Comparison of ENCODE assay signal across 1 cellular context in the genomic region with DNA sequence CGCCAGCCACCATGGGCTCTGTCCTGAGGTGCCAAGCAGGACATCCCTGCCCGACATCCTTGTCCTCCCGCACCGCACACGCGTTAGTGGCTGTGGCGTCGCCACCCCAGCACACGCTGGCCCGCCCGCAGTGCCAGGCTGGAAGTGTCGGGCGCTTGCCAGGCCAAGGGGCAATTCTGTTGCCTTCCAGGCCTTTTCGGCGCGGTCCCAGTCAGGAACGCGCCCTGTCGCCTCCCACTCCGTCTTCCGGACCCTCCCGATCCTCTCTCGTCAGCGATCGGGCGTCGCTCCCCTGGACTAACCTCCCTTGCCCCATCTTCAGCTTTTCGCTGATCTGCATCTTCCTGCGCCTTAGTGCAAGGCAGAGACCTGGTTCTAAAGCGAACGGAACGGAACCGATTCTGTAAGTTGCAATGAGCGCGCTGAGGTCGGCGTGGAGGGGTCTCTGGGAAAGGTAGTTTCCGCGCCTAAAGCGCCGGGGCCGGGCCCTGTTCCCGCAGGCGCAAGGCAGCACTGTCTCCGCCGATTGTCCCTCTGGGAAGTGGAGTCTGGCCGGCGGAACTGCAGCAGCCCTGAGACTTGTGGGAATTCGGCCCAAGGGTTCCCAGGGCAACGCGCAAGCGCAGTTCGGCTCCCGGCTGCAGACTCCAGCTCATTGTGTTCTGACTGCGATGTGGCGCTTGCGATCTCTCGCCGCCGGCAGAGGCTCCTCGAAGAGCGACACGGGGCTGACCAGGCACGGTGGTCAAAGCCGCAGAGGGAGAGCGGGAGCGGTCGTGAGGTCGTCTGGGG.
TF ChIP-seq lines count a peak whose summit lies in the region.

A gene (plus strand): TSS at position 630 of the 792 bp plus-strand sequence. CDS start 1,594 bp downstream, outside the sequence.

TF ChIP-seq in WTC11, 78 proteins besides CTCF, POLR2A, EP300 and RAD21 (continued from another document and continues in another):
- TF ChIP-seq, protein P1, sequence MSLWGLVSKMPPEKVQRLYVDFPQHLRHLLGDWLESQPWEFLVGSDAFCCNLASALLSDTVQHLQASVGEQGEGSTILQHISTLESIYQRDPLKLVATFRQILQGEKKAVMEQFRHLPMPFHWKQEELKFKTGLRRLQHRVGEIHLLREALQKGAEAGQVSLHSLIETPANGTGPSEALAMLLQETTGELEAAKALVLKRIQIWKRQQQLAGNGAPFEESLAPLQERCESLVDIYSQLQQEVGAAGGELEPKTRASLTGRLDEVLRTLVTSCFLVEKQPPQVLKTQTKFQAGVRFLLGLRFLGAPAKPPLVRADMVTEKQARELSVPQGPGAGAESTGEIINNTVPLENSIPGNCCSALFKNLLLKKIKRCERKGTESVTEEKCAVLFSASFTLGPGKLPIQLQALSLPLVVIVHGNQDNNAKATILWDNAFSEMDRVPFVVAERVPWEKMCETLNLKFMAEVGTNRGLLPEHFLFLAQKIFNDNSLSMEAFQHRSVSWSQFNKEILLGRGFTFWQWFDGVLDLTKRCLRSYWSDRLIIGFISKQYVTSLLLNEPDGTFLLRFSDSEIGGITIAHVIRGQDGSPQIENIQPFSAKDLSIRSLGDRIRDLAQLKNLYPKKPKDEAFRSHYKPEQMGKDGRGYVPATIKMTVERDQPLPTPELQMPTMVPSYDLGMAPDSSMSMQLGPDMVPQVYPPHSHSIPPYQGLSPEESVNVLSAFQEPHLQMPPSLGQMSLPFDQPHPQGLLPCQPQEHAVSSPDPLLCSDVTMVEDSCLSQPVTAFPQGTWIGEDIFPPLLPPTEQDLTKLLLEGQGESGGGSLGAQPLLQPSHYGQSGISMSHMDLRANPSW (CRISPR knock-in tag; conservative IDR thresholded peaks at IDR 0.05; ENCODE audit: low read depth): no peak; the same call in 1 of the 2 replicates
- TF ChIP-seq ZNF671 (CRISPR knock-in tag; IDR thresholded peaks at IDR 0.05): no peak
- TF ChIP-seq, protein P2, sequence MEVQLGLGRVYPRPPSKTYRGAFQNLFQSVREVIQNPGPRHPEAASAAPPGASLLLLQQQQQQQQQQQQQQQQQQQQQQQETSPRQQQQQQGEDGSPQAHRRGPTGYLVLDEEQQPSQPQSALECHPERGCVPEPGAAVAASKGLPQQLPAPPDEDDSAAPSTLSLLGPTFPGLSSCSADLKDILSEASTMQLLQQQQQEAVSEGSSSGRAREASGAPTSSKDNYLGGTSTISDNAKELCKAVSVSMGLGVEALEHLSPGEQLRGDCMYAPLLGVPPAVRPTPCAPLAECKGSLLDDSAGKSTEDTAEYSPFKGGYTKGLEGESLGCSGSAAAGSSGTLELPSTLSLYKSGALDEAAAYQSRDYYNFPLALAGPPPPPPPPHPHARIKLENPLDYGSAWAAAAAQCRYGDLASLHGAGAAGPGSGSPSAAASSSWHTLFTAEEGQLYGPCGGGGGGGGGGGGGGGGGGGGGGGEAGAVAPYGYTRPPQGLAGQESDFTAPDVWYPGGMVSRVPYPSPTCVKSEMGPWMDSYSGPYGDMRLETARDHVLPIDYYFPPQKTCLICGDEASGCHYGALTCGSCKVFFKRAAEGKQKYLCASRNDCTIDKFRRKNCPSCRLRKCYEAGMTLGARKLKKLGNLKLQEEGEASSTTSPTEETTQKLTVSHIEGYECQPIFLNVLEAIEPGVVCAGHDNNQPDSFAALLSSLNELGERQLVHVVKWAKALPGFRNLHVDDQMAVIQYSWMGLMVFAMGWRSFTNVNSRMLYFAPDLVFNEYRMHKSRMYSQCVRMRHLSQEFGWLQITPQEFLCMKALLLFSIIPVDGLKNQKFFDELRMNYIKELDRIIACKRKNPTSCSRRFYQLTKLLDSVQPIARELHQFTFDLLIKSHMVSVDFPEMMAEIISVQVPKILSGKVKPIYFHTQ (CRISPR knock-in tag; IDR thresholded peaks at IDR 0.05): no peak
- TF ChIP-seq ZNF416 (CRISPR knock-in tag; IDR thresholded peaks at IDR 0.05): no peak
- TF ChIP-seq, protein P3, sequence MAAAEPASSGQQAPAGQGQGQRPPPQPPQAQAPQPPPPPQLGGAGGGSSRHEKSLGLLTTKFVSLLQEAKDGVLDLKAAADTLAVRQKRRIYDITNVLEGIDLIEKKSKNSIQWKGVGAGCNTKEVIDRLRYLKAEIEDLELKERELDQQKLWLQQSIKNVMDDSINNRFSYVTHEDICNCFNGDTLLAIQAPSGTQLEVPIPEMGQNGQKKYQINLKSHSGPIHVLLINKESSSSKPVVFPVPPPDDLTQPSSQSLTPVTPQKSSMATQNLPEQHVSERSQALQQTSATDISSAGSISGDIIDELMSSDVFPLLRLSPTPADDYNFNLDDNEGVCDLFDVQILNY (CRISPR knock-in tag; IDR thresholded peaks at IDR 0.05): peak; percentile 18; the same call in 1 of the 2 replicates
- no peak for TF ChIP-seq IRF2 (CRISPR knock-in tag; IDR thresholded peaks at IDR 0.05; ENCODE audit: borderline replicate concordance, low read depth)
- TF ChIP-seq SMAD4 (CRISPR knock-in tag; IDR thresholded peaks at IDR 0.05): peak; percentile 88
- peak; percentile 89 for TF ChIP-seq TEAD1 (CRISPR knock-in tag; IDR thresholded peaks at IDR 0.05)
- TF ChIP-seq, protein P4, sequence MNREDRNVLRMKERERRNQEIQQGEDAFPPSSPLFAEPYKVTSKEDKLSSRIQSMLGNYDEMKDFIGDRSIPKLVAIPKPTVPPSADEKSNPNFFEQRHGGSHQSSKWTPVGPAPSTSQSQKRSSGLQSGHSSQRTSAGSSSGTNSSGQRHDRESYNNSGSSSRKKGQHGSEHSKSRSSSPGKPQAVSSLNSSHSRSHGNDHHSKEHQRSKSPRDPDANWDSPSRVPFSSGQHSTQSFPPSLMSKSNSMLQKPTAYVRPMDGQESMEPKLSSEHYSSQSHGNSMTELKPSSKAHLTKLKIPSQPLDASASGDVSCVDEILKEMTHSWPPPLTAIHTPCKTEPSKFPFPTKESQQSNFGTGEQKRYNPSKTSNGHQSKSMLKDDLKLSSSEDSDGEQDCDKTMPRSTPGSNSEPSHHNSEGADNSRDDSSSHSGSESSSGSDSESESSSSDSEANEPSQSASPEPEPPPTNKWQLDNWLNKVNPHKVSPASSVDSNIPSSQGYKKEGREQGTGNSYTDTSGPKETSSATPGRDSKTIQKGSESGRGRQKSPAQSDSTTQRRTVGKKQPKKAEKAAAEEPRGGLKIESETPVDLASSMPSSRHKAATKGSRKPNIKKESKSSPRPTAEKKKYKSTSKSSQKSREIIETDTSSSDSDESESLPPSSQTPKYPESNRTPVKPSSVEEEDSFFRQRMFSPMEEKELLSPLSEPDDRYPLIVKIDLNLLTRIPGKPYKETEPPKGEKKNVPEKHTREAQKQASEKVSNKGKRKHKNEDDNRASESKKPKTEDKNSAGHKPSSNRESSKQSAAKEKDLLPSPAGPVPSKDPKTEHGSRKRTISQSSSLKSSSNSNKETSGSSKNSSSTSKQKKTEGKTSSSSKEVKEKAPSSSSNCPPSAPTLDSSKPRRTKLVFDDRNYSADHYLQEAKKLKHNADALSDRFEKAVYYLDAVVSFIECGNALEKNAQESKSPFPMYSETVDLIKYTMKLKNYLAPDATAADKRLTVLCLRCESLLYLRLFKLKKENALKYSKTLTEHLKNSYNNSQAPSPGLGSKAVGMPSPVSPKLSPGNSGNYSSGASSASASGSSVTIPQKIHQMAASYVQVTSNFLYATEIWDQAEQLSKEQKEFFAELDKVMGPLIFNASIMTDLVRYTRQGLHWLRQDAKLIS (CRISPR knock-in tag; IDR thresholded peaks at IDR 0.05; ENCODE audit: borderline replicate concordance): peak; percentile 64
- TF ChIP-seq, protein P5, sequence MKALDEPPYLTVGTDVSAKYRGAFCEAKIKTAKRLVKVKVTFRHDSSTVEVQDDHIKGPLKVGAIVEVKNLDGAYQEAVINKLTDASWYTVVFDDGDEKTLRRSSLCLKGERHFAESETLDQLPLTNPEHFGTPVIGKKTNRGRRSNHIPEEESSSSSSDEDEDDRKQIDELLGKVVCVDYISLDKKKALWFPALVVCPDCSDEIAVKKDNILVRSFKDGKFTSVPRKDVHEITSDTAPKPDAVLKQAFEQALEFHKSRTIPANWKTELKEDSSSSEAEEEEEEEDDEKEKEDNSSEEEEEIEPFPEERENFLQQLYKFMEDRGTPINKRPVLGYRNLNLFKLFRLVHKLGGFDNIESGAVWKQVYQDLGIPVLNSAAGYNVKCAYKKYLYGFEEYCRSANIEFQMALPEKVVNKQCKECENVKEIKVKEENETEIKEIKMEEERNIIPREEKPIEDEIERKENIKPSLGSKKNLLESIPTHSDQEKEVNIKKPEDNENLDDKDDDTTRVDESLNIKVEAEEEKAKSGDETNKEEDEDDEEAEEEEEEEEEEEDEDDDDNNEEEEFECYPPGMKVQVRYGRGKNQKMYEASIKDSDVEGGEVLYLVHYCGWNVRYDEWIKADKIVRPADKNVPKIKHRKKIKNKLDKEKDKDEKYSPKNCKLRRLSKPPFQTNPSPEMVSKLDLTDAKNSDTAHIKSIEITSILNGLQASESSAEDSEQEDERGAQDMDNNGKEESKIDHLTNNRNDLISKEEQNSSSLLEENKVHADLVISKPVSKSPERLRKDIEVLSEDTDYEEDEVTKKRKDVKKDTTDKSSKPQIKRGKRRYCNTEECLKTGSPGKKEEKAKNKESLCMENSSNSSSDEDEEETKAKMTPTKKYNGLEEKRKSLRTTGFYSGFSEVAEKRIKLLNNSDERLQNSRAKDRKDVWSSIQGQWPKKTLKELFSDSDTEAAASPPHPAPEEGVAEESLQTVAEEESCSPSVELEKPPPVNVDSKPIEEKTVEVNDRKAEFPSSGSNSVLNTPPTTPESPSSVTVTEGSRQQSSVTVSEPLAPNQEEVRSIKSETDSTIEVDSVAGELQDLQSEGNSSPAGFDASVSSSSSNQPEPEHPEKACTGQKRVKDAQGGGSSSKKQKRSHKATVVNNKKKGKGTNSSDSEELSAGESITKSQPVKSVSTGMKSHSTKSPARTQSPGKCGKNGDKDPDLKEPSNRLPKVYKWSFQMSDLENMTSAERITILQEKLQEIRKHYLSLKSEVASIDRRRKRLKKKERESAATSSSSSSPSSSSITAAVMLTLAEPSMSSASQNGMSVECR (CRISPR knock-in tag; IDR thresholded peaks at IDR 0.05; ENCODE audit: borderline replicate concordance): peak; percentile 91
- TF ChIP-seq, protein P6, sequence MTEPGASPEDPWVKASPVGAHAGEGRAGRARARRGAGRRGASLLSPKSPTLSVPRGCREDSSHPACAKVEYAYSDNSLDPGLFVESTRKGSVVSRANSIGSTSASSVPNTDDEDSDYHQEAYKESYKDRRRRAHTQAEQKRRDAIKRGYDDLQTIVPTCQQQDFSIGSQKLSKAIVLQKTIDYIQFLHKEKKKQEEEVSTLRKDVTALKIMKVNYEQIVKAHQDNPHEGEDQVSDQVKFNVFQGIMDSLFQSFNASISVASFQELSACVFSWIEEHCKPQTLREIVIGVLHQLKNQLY (CRISPR knock-in tag; IDR thresholded peaks at IDR 0.05): no peak
- no peak; the same call in 1 of the 2 replicates for TF ChIP-seq ZNF138 (CRISPR knock-in tag; conservative IDR thresholded peaks at IDR 0.05)
- TF ChIP-seq, protein P7, sequence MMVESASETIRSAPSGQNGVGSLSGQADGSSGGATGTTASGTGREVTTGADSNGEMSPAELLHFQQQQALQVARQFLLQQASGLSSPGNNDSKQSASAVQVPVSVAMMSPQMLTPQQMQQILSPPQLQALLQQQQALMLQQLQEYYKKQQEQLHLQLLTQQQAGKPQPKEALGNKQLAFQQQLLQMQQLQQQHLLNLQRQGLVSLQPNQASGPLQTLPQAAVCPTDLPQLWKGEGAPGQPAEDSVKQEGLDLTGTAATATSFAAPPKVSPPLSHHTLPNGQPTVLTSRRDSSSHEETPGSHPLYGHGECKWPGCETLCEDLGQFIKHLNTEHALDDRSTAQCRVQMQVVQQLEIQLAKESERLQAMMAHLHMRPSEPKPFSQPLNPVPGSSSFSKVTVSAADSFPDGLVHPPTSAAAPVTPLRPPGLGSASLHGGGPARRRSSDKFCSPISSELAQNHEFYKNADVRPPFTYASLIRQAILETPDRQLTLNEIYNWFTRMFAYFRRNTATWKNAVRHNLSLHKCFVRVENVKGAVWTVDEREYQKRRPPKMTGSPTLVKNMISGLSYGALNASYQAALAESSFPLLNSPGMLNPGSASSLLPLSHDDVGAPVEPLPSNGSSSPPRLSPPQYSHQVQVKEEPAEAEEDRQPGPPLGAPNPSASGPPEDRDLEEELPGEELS (CRISPR knock-in tag; IDR thresholded peaks at IDR 0.05): peak; percentile 87
- TF ChIP-seq, protein P8, sequence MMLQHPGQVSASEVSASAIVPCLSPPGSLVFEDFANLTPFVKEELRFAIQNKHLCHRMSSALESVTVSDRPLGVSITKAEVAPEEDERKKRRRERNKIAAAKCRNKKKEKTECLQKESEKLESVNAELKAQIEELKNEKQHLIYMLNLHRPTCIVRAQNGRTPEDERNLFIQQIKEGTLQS (CRISPR knock-in tag; conservative IDR thresholded peaks at IDR 0.05): no peak
- 0 out of 2 replicates have a peak, but pooled peaks have one; percentile 23 for TF ChIP-seq NR3C1 (CRISPR knock-in tag; conservative IDR thresholded peaks at IDR 0.05; ENCODE audit: low read depth)
- TF ChIP-seq JUN (CRISPR knock-in tag; IDR thresholded peaks at IDR 0.05): peak; percentile 86; the same call in 1 of the 2 replicates
- TF ChIP-seq, protein P9, sequence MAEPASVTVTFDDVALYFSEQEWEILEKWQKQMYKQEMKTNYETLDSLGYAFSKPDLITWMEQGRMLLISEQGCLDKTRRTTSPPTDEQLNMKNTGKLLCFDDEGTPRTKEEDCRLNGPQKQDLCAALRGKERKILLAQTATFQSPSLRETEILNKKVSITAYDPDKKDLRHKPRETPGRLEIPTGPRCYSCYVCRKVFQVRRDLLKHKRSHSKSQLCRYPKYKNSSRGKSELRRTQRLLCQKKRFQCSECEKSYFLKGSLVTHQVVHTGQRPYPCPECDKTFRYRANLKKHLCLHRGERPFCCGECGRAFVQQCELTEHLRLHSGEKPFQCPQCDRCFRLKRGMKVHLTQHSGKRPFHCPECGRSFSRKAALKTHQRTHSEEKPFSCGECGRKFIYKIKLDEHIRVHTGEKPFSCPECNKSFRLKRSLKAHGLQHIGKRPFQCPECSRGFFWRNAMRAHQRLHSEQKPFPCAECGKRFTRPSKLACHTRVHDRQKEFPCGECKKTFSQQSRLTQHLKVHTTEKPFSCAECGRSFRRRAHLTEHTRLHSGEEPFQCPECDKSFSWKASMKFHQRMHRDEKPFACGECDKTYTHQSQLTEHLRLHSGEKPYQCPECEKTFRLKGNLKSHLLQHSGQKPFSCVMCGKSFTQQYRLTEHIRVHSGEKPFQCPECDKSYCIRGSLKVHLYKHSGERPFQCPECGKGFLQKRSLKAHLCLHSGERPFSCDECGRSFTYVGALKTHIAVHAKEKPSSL (CRISPR knock-in tag; conservative IDR thresholded peaks at IDR 0.05): no peak
- TF ChIP-seq, protein P10, sequence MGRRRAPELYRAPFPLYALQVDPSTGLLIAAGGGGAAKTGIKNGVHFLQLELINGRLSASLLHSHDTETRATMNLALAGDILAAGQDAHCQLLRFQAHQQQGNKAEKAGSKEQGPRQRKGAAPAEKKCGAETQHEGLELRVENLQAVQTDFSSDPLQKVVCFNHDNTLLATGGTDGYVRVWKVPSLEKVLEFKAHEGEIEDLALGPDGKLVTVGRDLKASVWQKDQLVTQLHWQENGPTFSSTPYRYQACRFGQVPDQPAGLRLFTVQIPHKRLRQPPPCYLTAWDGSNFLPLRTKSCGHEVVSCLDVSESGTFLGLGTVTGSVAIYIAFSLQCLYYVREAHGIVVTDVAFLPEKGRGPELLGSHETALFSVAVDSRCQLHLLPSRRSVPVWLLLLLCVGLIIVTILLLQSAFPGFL (CRISPR knock-in tag; IDR thresholded peaks at IDR 0.05; ENCODE audit: borderline replicate concordance): no peak
- TF ChIP-seq, protein P11, sequence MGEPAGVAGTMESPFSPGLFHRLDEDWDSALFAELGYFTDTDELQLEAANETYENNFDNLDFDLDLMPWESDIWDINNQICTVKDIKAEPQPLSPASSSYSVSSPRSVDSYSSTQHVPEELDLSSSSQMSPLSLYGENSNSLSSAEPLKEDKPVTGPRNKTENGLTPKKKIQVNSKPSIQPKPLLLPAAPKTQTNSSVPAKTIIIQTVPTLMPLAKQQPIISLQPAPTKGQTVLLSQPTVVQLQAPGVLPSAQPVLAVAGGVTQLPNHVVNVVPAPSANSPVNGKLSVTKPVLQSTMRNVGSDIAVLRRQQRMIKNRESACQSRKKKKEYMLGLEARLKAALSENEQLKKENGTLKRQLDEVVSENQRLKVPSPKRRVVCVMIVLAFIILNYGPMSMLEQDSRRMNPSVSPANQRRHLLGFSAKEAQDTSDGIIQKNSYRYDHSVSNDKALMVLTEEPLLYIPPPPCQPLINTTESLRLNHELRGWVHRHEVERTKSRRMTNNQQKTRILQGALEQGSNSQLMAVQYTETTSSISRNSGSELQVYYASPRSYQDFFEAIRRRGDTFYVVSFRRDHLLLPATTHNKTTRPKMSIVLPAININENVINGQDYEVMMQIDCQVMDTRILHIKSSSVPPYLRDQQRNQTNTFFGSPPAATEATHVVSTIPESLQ (CRISPR knock-in tag; IDR thresholded peaks at IDR 0.05): no peak
